In the genomic region with DNA sequence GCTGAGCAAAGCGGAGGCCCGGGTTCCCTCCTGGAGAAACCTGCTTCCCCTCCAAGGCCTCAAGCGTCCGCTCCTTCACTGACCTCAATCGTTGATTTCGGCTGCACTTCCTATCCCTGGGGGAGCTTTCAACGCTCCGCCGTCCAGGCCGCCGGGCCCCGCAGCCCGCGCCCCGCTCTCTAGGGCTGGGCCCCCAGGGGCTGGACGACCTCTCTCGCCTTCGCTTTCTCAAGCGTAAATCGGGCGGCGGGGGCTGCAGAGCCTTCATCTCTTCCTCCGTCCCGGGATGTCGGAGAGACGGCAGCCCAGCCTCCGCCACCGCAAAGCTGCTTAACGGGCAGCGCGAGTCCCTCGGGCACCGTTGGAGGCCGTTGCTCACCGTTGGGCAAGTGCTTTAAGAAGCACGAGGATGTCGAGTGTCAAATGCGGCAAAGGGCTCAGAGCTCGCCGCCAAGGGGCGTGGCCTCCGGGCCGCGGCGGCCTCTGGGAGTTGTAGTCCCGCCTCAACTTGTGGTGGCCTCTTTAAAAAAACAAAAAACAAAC, we compare ENCODE assay signal across 8 cellular contexts. TPM values are rescaled to one million over a fixed set of nuclear protein-coding genes. Genes with fewer than 3 reads are reported as not detected.
DNase-seq lines count a peak whose midpoint lies in the region; ATAC-seq, FAIRE-seq and TF ChIP-seq lines count a peak whose summit lies in the region.

No MANE protein-coding gene starts in this region.

- WGBS in sigmoid colon, 2 donors, result 6 to 59% methylated on average over 46 of the region's 46 CpGs
- 16 to 35% methylated on average over 46 of the region's 46 CpGs for WGBS in aorta, 2 donors

- no peak for TF ChIP-seq EP300 in sigmoid colon (IDR thresholded peaks at IDR 0.05)

- no peaks in the 10 kb centered on the region for H4K20me1 ChIP-seq in astrocyte (ENCODE audit: insufficient read depth, low read length)

- H3K4me3 ChIP-seq in BJ (ENCODE audit: low read depth, low read length) (peak overlapping the region; percentile 42), astrocyte (ENCODE audit: insufficient read depth, low read depth, low read length) (peak overlapping the region; percentile 53), iPS-11a (ENCODE audit: low read depth, low read length) (peak overlapping the region; percentile 41), sigmoid colon (peak overlapping the region; percentile 31 to 56 (median 48)), aorta (ENCODE audit: low read length in 2 of 2) (no peak overlapping the region)

- H3K4me3 Mint-ChIP-seq in T-helper 1 cell treated with Interleukin-12 subunit alpha and Interleukin-12 subunit beta and Interleukin-4 antibody, amounts not matched to agents 30 μg/mL and 1 μg/mL, for 36 hours, result peak overlapping the region; percentile 82
- peak overlapping the region; percentile 83 for H3K4me3 Mint-ChIP-seq in astrocyte (ENCODE audit: unreplicated experiment)

- H3K9me3 ChIP-seq in astrocyte (ENCODE audit: insufficient read depth, low read depth, low read length) (no peaks in the 10 kb centered on the region), sigmoid colon (no peaks in the 10 kb centered on the region), aorta (ENCODE audit: control insufficient read depth, low read length) (no peaks in the 10 kb centered on the region)

- no peak overlapping the region for H3K27ac ChIP-seq in astrocyte (ENCODE audit: low read depth, low read length)
- H3K27ac ChIP-seq in sigmoid colon, result peak overlapping the region; percentile 27 to 84 (median 77)
- H3K27ac ChIP-seq in aorta (ENCODE audit: low read depth in 1 of 2, low read length in 2 of 2), result no peak overlapping the region

- H3K27me3 Mint-ChIP-seq in T-helper 1 cell treated with Interleukin-12 subunit alpha and Interleukin-12 subunit beta and Interleukin-4 antibody, amounts not matched to agents 30 μg/mL and 1 μg/mL, for 36 hours (ENCODE audit: low read depth), result peaks cover 62% of the 10 kb centered on the region
- peaks cover 57% of the 10 kb centered on the region for H3K27me3 Mint-ChIP-seq in astrocyte (ENCODE audit: low read depth, unreplicated experiment)

- H3K9ac ChIP-seq in astrocyte (ENCODE audit: low read length), result peak overlapping the region; percentile 50

- DNase-seq in BJ (ENCODE audit: low read depth) (no peak), astrocyte (ENCODE audit: low read depth) (peak; percentile 20), sigmoid colon (peak; percentile 91), aorta (peak; percentile 75 to 90), NCI-H2081 treated with DMSO at 0.1 percent for 48 hours (lab: John Stamatoyannopoulos, UW) (no peak)

- H3K4me1 Mint-ChIP-seq in T-helper 1 cell treated with Interleukin-12 subunit alpha and Interleukin-12 subunit beta and Interleukin-4 antibody, amounts not matched to agents 30 μg/mL and 1 μg/mL, for 36 hours (ENCODE audit: low read depth), result peaks cover 11% of the 10 kb centered on the region
- H3K4me1 Mint-ChIP-seq in astrocyte (ENCODE audit: low read depth, unreplicated experiment), result peaks cover 8% of the 10 kb centered on the region

- CTCF ChIA-PET in BJ (lab: Yijun Ruan, JAX), result interaction anchor here (0.6 to 1.4 kb wide), 3 partner anchors 16 to 24 kb away, joined by 3 to 5 read pairs (median 3); no protein-coding TSS in a partner anchor

- TF ChIP-seq POLR2A in sigmoid colon (IDR thresholded peaks at IDR 0.05), result no peak

- no peaks in the 10 kb centered on the region for H3K36me3 Mint-ChIP-seq in T-helper 1 cell treated with Interleukin-12 subunit alpha and Interleukin-12 subunit beta and Interleukin-4 antibody, amounts not matched to agents 30 μg/mL and 1 μg/mL, for 36 hours (ENCODE audit: low read depth)
- peaks cover 5% of the 10 kb centered on the region for H3K36me3 Mint-ChIP-seq in astrocyte (ENCODE audit: low read depth, unreplicated experiment)

- H3K27me3 ChIP-seq in BJ (ENCODE audit: control insufficient read depth, insufficient read depth, low read length), result peaks cover 16% of the 10 kb centered on the region
- H3K27me3 ChIP-seq in astrocyte (ENCODE audit: insufficient read depth, low read length), result peaks cover 2% of the 10 kb centered on the region
- no peaks in the 10 kb centered on the region for H3K27me3 ChIP-seq in sigmoid colon
- no peaks in the 10 kb centered on the region for H3K27me3 ChIP-seq in aorta (ENCODE audit: control insufficient read depth in 1 of 2, insufficient read depth in 2 of 2, low read length in 1 of 2)

- FAIRE-seq in astrocyte (lab: Jason Lieb, UNC), result no peak

- POLR2A ChIA-PET in BJ (lab: Charles Lee), result no interaction called here

- H3K4me1 ChIP-seq in astrocyte (ENCODE audit: insufficient read depth, low read length) (peaks cover 6% of the 10 kb centered on the region), sigmoid colon (peaks cover 0 to 64% (median 45%) of the 10 kb centered on the region in 4 donors), aorta (ENCODE audit: control insufficient read depth in 1 of 2, insufficient read depth in 2 of 2, low read length in 2 of 2) (no peaks in the 10 kb centered on the region)

- peak overlapping the region; percentile 83 for H3K4me2 ChIP-seq in astrocyte (ENCODE audit: low read length)

- no peaks in the 10 kb centered on the region for H3K79me2 ChIP-seq in astrocyte (ENCODE audit: insufficient read depth, low read length)

- ATAC-seq in GM21723 (IDR thresholded peaks at IDR 0.05; ENCODE audit: unreplicated experiment) (peak; percentile 56), aorta (ENCODE audit: low FRiP score) (peak; percentile 88)

- no peaks in the 10 kb centered on the region for H3K36me3 ChIP-seq in BJ (ENCODE audit: control insufficient read depth, insufficient read depth, low read length)
- H3K36me3 ChIP-seq in astrocyte (ENCODE audit: insufficient read depth, low read length), result no peaks in the 10 kb centered on the region
- H3K36me3 ChIP-seq in sigmoid colon, result no peaks in the 10 kb centered on the region
- no peaks in the 10 kb centered on the region for H3K36me3 ChIP-seq in aorta (ENCODE audit: control insufficient read depth in 1 of 2, insufficient read depth in 2 of 2, low read length in 1 of 2)

- intact Hi-C loops in sigmoid colon (cut with DNase I) (no loop called here), aorta (cut with DNase I) (no loop called here)

- peak overlapping the region; percentile 85 for H2AFZ ChIP-seq in astrocyte (ENCODE audit: low read depth, low read length)

- H3K9me3 Mint-ChIP-seq in T-helper 1 cell treated with Interleukin-12 subunit alpha and Interleukin-12 subunit beta and Interleukin-4 antibody, amounts not matched to agents 30 μg/mL and 1 μg/mL, for 36 hours, result no peaks in the 10 kb centered on the region
- H3K9me3 Mint-ChIP-seq in astrocyte (ENCODE audit: unreplicated experiment), result peaks cover 12% of the 10 kb centered on the region

- no peak overlapping the region for H3K27ac Mint-ChIP-seq in T-helper 1 cell treated with Interleukin-12 subunit alpha and Interleukin-12 subunit beta and Interleukin-4 antibody, amounts not matched to agents 30 μg/mL and 1 μg/mL, for 36 hours
- H3K27ac Mint-ChIP-seq in astrocyte (ENCODE audit: unreplicated experiment), result no peak overlapping the region

- TF ChIP-seq CTCF in BJ (IDR thresholded peaks at IDR 0.05; ENCODE audit: insufficient read depth, low read depth, low read length) (no peak), astrocyte (IDR thresholded peaks at IDR 0.05; ENCODE audit: insufficient read depth, low read depth, low read length) (no peak), sigmoid colon (IDR thresholded peaks at IDR 0.05) (no peak)

RNA-seq across cellular contexts. Expression of a gene that starts 8.5 kb away (rescaled TPM):
- 0.93 and 1.7 TPM in 2 replicates for polyA plus RNA-seq in BJ (2011; rRNA removed)
- 0.33 TPM in 1 of 2 replicates, not detected in the other for polyA minus RNA-seq in BJ (2011; rRNA and poly(A)+ RNA removed)
- 1.3 and 3.0 TPM in 2 replicates for total RNA-seq in astrocyte
- total RNA-seq in sigmoid colon, result 10 to 100 TPM; 13.2 to 27.3 (median 18.1) TPM
- polyA plus RNA-seq in sigmoid colon, result 10 to 100 TPM; 40.7 to 59.2 (median 52.3) TPM
- total RNA-seq in aorta, result 1 to 10 TPM; 3.3 to 5.2 TPM
- 1 to 10 TPM; 3.3 to 9.4 TPM for polyA plus RNA-seq in aorta

RNA-seq across cellular contexts. Expression of a gene that starts 27.8 kb away (rescaled TPM):
- polyA plus RNA-seq in BJ (2011; rRNA removed) (28.4 and 31.1 TPM in 2 replicates), sigmoid colon (10 to 100 TPM; 26.4 to 40.6 (median 28.0) TPM), aorta (100 to 1,000 TPM in 1 of 2 donors, 10 to 100 TPM in 1; 19.4 to 149 TPM)
- polyA minus RNA-seq in BJ (2011; rRNA and poly(A)+ RNA removed), result 13.3 and 14.8 TPM in 2 replicates
- total RNA-seq in astrocyte (32.3 and 35.2 TPM in 2 replicates), sigmoid colon (10 to 100 TPM; 32.2 to 57.3 (median 45.3) TPM), aorta (10 to 100 TPM; 48.4 to 50.7 TPM)

RNA-seq across cellular contexts. Expression of a gene that starts 57.1 kb away (rescaled TPM):
- polyA plus RNA-seq in BJ (2011; rRNA removed), result 2.6 and 3.1 TPM in 2 replicates
- polyA minus RNA-seq in BJ (2011; rRNA and poly(A)+ RNA removed), result 6.2 and 7.5 TPM in 2 replicates
- total RNA-seq in astrocyte, result 2.0 and 3.5 TPM in 2 replicates
- total RNA-seq in sigmoid colon, result 10 to 100 TPM in 1 of 4 donors, 1 to 10 TPM in 3; 7.7 to 11.8 (median 9.2) TPM
- 1 to 10 TPM; 3.7 to 7.1 (median 4.2) TPM for polyA plus RNA-seq in sigmoid colon
- total RNA-seq in aorta, result 10 to 100 TPM; 22.0 to 25.1 TPM
- 1 to 10 TPM; 2.0 to 6.1 TPM for polyA plus RNA-seq in aorta

Comparison
In these comparisons a context has a peak if more than half of its experiments do, and no peak if none do; other contexts are left out.
1. DNase-seq: peak in astrocyte (single experiment), sigmoid colon (single experiment) and aorta (2 of 2); none in BJ (single experiment) and NCI-H2081 treated with DMSO at 0.1 percent for 48 hours (single experiment).
2. H3K4me3 ChIP-seq: peak in BJ (single experiment), astrocyte (single experiment), iPS-11a (single experiment) and sigmoid colon (4 of 4); none in aorta (0 of 2).
3. H3K27ac ChIP-seq: peak in sigmoid colon (4 of 4); none in astrocyte (single experiment) and aorta (0 of 2).